ENCODE assay signal across 25 cellular contexts in genomic region chr4:68319040-68319439, GRCh38. TPM values are rescaled to one million over a fixed set of nuclear protein-coding genes. Genes with fewer than 3 reads are reported as not detected.
DNase-seq lines count a peak whose midpoint lies in the region; ATAC-seq and TF ChIP-seq lines count a peak whose summit lies in the region.
"Had no signal": no experiment of that assay in that cellular context is flagged by ENCODE, and none has a peak within 500 bp of the region (broad histone marks: within the 10 kb centered on the region; RNA-seq: fewer than 3 reads in every experiment).

No MANE protein-coding gene starts in this region.

- no peaks in the 10 kb centered on the region for H3K9me3 Mint-ChIP-seq in activated CD4-positive, alpha-beta T cell treated with anti-CD3 and anti-CD28 coated beads for 36 hours (ENCODE audit: low read depth)
- H3K9me3 Mint-ChIP-seq in WTC11: no peaks in the 10 kb centered on the region
- H3K9me3 Mint-ChIP-seq in immature natural killer cell: no peaks in the 10 kb centered on the region
- H3K9me3 Mint-ChIP-seq: dendritic cell treated with granulocyte-macrophage colony-stimulating factor and Interleukin-4, amounts not matched to agents 40 ng/mL and 50 ng/mL, for 4 days; type B pancreatic cell had no signal

- no peak for DNase-seq in activated CD4-positive, alpha-beta T cell treated with anti-CD3 and anti-CD28 coated beads for 36 hours
- DNase-seq in activated CD4-positive, alpha-beta T cell treated with anti-CD3 and anti-CD28 coated beads, Interleukin-2, amount 50 U/mL, for 4 hours: no peak
- DNase-seq in WTC11 (ENCODE audit: low spot score) (no peak), immature natural killer cell (no peak), tibial artery (no peak)
- DNase-seq in stimulated activated naive CD4-positive, alpha-beta T cell treated with Interleukin-2 at 50 U/mL for 16 hours (lab: John Stamatoyannopoulos, UW): no peak
- DNase-seq: Caco-2; DND-41; glutamatergic neuron; Kasumi-1; left cardiac atrium; mesenchymal stem cell; NCI-H1092 treated with DMSO at 0.1 percent for 48 hours; NCI-H2029 treated with DMSO at 0.1 percent for 48 hours; NCI-H345; PC-9; SIG-M5; stimulated activated CD4-positive, alpha-beta T cell treated with anti-CD3 and anti-CD28 coated beads, Interleukin-4, amount 100 ng/mL, for 4 hours had no signal

- ATAC-seq in activated CD4-positive, alpha-beta T cell treated with anti-CD3 and anti-CD28 coated beads for 36 hours: no peak
- ATAC-seq in GM18868 (IDR thresholded peaks at IDR 0.05; ENCODE audit: unreplicated experiment): peak; percentile 71
- no peak for ATAC-seq in WTC11
- ATAC-seq in HG02870 (IDR thresholded peaks at IDR 0.05; ENCODE audit: unreplicated experiment): no peak
- ATAC-seq: GM12878, left cardiac atrium had no signal

- peaks cover 84 to 96% (median 87%) of the 10 kb centered on the region in 3 donors for H3K36me3 ChIP-seq in tibial artery

- no peak overlapping the region for H3K27ac ChIP-seq in tibial artery
- H3K27ac ChIP-seq: cardiac muscle cell, PC-9, right atrium auricular region had no signal

- peak overlapping the region; percentile 42 for H3K27ac Mint-ChIP-seq in activated CD4-positive, alpha-beta T cell treated with anti-CD3 and anti-CD28 coated beads for 36 hours
- H3K27ac Mint-ChIP-seq in WTC11 (peak overlapping the region; percentile 34), immature natural killer cell (peak overlapping the region; percentile 28 to 75 (median 40))
- H3K27ac Mint-ChIP-seq: dendritic cell treated with granulocyte-macrophage colony-stimulating factor and Interleukin-4, amounts not matched to agents 40 ng/mL and 50 ng/mL, for 4 days; type B pancreatic cell had no signal

- no peaks in the 10 kb centered on the region for H3K4me1 Mint-ChIP-seq in activated CD4-positive, alpha-beta T cell treated with anti-CD3 and anti-CD28 coated beads for 36 hours
- peaks cover 37% of the 10 kb centered on the region for H3K4me1 Mint-ChIP-seq in WTC11
- peaks cover 8 to 25% of the 10 kb centered on the region in 2 donors for H3K4me1 Mint-ChIP-seq in immature natural killer cell

- peaks cover 46% of the 10 kb centered on the region for H3K36me3 Mint-ChIP-seq in activated CD4-positive, alpha-beta T cell treated with anti-CD3 and anti-CD28 coated beads for 36 hours (ENCODE audit: low read depth)
- H3K36me3 Mint-ChIP-seq in WTC11 (peaks cover 80% of the 10 kb centered on the region), immature natural killer cell (peaks cover 12 to 41% (median 40%) of the 10 kb centered on the region in 3 donors)

- no peaks in the 10 kb centered on the region for H3K4me1 ChIP-seq in tibial artery
- H3K4me1 ChIP-seq: right atrium auricular region had no signal

- intact Hi-C loops in activated CD4-positive, alpha-beta T cell treated with anti-CD3 and anti-CD28 coated beads for 36 hours (cut with DNase I, micrococcal nuclease): no loop called here
- intact Hi-C loops in tibial artery (cut with DNase I; ENCODE audit: low total_unique reads): no loop called here

- no peaks in the 10 kb centered on the region for H3K9me3 ChIP-seq in tibial artery
- H3K9me3 ChIP-seq: Caco-2, right atrium auricular region had no signal

- H3K27me3 Mint-ChIP-seq in activated CD4-positive, alpha-beta T cell treated with anti-CD3 and anti-CD28 coated beads for 36 hours: no peaks in the 10 kb centered on the region
- H3K27me3 Mint-ChIP-seq in WTC11 (ENCODE audit: low read depth) (no peaks in the 10 kb centered on the region), immature natural killer cell (ENCODE audit: low read depth in 3 of 3) (peaks cover 0 to 2% (median 0%) of the 10 kb centered on the region in 3 donors)
- H3K27me3 Mint-ChIP-seq: dendritic cell treated with granulocyte-macrophage colony-stimulating factor and Interleukin-4, amounts not matched to agents 40 ng/mL and 50 ng/mL, for 4 days; type B pancreatic cell had no signal

- CTCF ChIA-PET in activated CD4-positive, alpha-beta T cell treated with anti-CD3 and anti-CD28 coated beads for 36 hours (lab: Charles Lee): interaction anchor here (0.7 kb wide), 2 partner anchors 11 to 928 kb away, joined by 3 read pairs; no protein-coding TSS in a partner anchor
- CTCF ChIA-PET in WTC11 (lab: Charles Lee): no interaction called here

- H3K4me3 ChIP-seq in tibial artery: no peak overlapping the region
- H3K4me3 ChIP-seq: cardiac muscle cell, GM12878, PC-9, right atrium auricular region had no signal

- H3K27me3 ChIP-seq in tibial artery: no peaks in the 10 kb centered on the region
- H3K27me3 ChIP-seq: cardiac muscle cell, right atrium auricular region had no signal

- TF ChIP-seq CTCF in WTC11 (IDR thresholded peaks at IDR 0.05) (no peak), tibial artery (IDR thresholded peaks at IDR 0.05) (no peak)

- POLR2A ChIA-PET in activated CD4-positive, alpha-beta T cell treated with anti-CD3 and anti-CD28 coated beads for 36 hours (lab: Charles Lee): interaction anchor here (0.5 kb wide), 1 partner anchor 10 kb away, joined by 3 read pairs; no protein-coding TSS in a partner anchor
- POLR2A ChIA-PET in WTC11 (lab: Charles Lee): no interaction called here

- H3K4me3 Mint-ChIP-seq in activated CD4-positive, alpha-beta T cell treated with anti-CD3 and anti-CD28 coated beads for 36 hours: no peak overlapping the region
- H3K4me3 Mint-ChIP-seq in WTC11 (no peak overlapping the region), immature natural killer cell (no peak overlapping the region)
- H3K4me3 Mint-ChIP-seq: dendritic cell treated with granulocyte-macrophage colony-stimulating factor and Interleukin-4, amounts not matched to agents 40 ng/mL and 50 ng/mL, for 4 days; type B pancreatic cell had no signal

TF ChIP-seq in WTC11, 78 proteins besides CTCF, POLR2A, EP300 and RAD21 (continues in another document):
- TF ChIP-seq ZNF232 (CRISPR knock-in tag; IDR thresholded peaks at IDR 0.05): no peak
- TF ChIP-seq, protein P1, sequence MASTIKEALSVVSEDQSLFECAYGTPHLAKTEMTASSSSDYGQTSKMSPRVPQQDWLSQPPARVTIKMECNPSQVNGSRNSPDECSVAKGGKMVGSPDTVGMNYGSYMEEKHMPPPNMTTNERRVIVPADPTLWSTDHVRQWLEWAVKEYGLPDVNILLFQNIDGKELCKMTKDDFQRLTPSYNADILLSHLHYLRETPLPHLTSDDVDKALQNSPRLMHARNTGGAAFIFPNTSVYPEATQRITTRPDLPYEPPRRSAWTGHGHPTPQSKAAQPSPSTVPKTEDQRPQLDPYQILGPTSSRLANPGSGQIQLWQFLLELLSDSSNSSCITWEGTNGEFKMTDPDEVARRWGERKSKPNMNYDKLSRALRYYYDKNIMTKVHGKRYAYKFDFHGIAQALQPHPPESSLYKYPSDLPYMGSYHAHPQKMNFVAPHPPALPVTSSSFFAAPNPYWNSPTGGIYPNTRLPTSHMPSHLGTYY (CRISPR knock-in tag; IDR thresholded peaks at IDR 0.05): no peak
- TF ChIP-seq MAX (CRISPR knock-in tag; IDR thresholded peaks at IDR 0.05): no peak
- TF ChIP-seq ZNF263 (CRISPR knock-in tag; IDR thresholded peaks at IDR 0.05; ENCODE audit: low read depth): no peak
- TF ChIP-seq, protein P2, sequence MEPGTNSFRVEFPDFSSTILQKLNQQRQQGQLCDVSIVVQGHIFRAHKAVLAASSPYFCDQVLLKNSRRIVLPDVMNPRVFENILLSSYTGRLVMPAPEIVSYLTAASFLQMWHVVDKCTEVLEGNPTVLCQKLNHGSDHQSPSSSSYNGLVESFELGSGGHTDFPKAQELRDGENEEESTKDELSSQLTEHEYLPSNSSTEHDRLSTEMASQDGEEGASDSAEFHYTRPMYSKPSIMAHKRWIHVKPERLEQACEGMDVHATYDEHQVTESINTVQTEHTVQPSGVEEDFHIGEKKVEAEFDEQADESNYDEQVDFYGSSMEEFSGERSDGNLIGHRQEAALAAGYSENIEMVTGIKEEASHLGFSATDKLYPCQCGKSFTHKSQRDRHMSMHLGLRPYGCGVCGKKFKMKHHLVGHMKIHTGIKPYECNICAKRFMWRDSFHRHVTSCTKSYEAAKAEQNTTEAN (CRISPR knock-in tag; IDR thresholded peaks at IDR 0.05): no peak
- no peak for TF ChIP-seq NFATC4 (CRISPR knock-in tag; IDR thresholded peaks at IDR 0.05)
- no peak for TF ChIP-seq MLX (CRISPR knock-in tag; IDR thresholded peaks at IDR 0.05)

RNA-seq across cellular contexts. Expression of gene YTHDC1, which starts 30.9 kb away (rescaled TPM):
- total RNA-seq in activated CD4-positive, alpha-beta T cell treated with anti-CD3 and anti-CD28 coated beads for 36 hours: 10 to 100 TPM; 78.5 to 83.0 TPM
- 103 to 118 TPM (median 109 TPM) in 3 replicates for total RNA-seq in WTC11 (2021)
- polyA plus RNA-seq in immature natural killer cell: 10 to 100 TPM in 2 of 3 donors, 1 to 10 TPM in 1; 4.9 to 53.9 (median 24.1) TPM
